ENCODE assay signal across 26 cellular contexts in genomic region chr15:77714023-77714422, GRCh38.
"Had no signal": no experiment of that assay in that cellular context is flagged by ENCODE, and none has a peak within 500 bp of the region (broad histone marks: within the 10 kb centered on the region; RNA-seq: fewer than 3 reads in every experiment).

No MANE protein-coding gene starts in this region.

- H3K27ac ChIP-seq: brain microvascular endothelial cell, coronary artery, esophagus muscularis mucosa, foreskin keratinocyte, gastrocnemius medialis, heart left ventricle had no signal

- H3K9me3 ChIP-seq: esophagus muscularis mucosa, gastrocnemius medialis, heart left ventricle had no signal

- DNase-seq: activated CD4-positive, alpha-beta memory T cell treated with anti-CD3 and anti-CD28 coated beads for 36 hours; activated CD4-positive, alpha-beta T cell treated with anti-CD3 and anti-CD28 coated beads for 36 hours; activated CD4-positive, alpha-beta T cell treated with anti-CD3 and anti-CD28 coated beads, Interleukin-2, amount 10 ng/mL, durations not matched to agents 24 days and 14 days; activated CD4-positive, CD25-positive, alpha-beta regulatory T cell; activated CD4-positive, CD25-positive, alpha-beta regulatory T cell treated with anti-CD3 and anti-CD28 coated beads, Interleukin-2, amount 50 U/mL, for 72 hours; activated CD8-positive, alpha-beta memory T cell treated with anti-CD3 and anti-CD28 coated beads, Interleukin-2, amount 10 ng/mL, durations not matched to agents 7 days and 5 days; activated CD8-positive, alpha-beta memory T cell treated with anti-CD3 and anti-CD28 coated beads, Interleukin-2, amount 50 U/mL, for 4 hours; activated CD8-positive, alpha-beta T cell treated with anti-CD3 and anti-CD28 coated beads, Interleukin-2, amount 10 ng/mL, durations not matched to agents 7 days and 5 days; activated effector memory CD4-positive, alpha-beta T cell treated with anti-CD3 and anti-CD28 coated beads, Interleukin-2, amount 50 U/mL, for 16 hours; activated naive CD4-positive, alpha-beta T cell; activated naive CD4-positive, alpha-beta T cell treated with anti-CD3 and anti-CD28 coated beads, Interleukin-2, amount 10 ng/mL, durations not matched to agents 7 days and 5 days; activated naive CD8-positive, alpha-beta T cell treated with anti-CD3 and anti-CD28 coated beads, Interleukin-2, amount 10 ng/mL, durations not matched to agents 7 days and 5 days; activated T-cell treated with anti-CD3 and anti-CD28 coated beads, Interleukin-2, amount 50 U/mL, for 1 hour; activated T-cell treated with anti-CD3 and anti-CD28 coated beads, Interleukin-2, amount 50 U/mL, for 48 hours; brain microvascular endothelial cell; effector CD4-positive, alpha-beta T cell; effector memory CD8-positive, alpha-beta T cell; erythroblast; foreskin keratinocyte; gastrocnemius medialis; glutamatergic neuron; heart left ventricle; T-helper 2 cell had no signal

- H3K4me1 ChIP-seq: esophagus muscularis mucosa, foreskin keratinocyte, gastrocnemius medialis, heart left ventricle had no signal

- H3K36me3 ChIP-seq: brain microvascular endothelial cell, esophagus muscularis mucosa, gastrocnemius medialis, heart left ventricle had no signal

- H3K4me3 ChIP-seq: coronary artery, esophagus muscularis mucosa, gastrocnemius medialis, heart left ventricle had no signal

- ATAC-seq: activated CD4-positive, alpha-beta T cell treated with anti-CD3 and anti-CD28 coated beads for 36 hours; activated CD8-positive, alpha-beta memory T cell treated with anti-CD3 and anti-CD28 coated beads, Interleukin-2, amount 10 ng/mL, durations not matched to agents 7 days and 5 days; activated CD8-positive, alpha-beta T cell treated with anti-CD3 and anti-CD28 coated beads, Interleukin-2, amount 10 ng/mL, durations not matched to agents 7 days and 5 days; activated naive CD4-positive, alpha-beta T cell treated with anti-CD3 and anti-CD28 coated beads, Interleukin-2, amount 50 U/mL, for 72 hours; effector memory CD8-positive, alpha-beta T cell; foreskin keratinocyte; gastrocnemius medialis; heart left ventricle had no signal
